8 cellular contexts compared by ENCODE assay signal in the genomic region with DNA sequence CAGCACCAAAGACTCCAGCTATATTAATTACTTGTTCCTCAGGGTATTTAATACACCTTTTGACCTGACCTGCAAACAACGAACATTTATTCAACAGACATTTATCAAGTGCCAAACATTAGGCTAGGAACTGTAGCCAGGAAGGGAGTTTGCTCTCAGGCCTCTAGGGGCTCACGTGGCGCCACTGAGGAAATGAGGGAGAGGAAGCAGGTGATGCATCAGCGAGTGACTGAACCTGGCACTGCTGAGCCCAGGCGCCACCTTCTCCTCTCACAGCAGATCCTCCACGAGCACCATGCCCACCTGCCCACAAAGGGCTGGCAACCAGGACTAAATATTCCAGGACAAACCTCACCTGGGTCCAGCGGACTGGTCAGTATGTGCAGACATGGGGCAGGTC. TPM values are rescaled to one million over a fixed set of nuclear protein-coding genes. Genes with fewer than 3 reads are reported as not detected.
DNase-seq lines count a peak whose midpoint lies in the region; ATAC-seq and TF ChIP-seq lines count a peak whose summit lies in the region.

No MANE protein-coding gene starts in this region.

- H3K9me3 ChIP-seq in PC-3 (ENCODE audit: low read length) (no peaks in the 10 kb centered on the region), fibroblast of lung (ENCODE audit: control insufficient read depth, insufficient read depth, low read depth, low read length) (no peaks in the 10 kb centered on the region)

- H3K4me2 ChIP-seq in PC-3 (ENCODE audit: low read length): no peak overlapping the region
- no peak overlapping the region for H3K4me2 ChIP-seq in fibroblast of lung (ENCODE audit: extremely low read depth, insufficient read depth, low read length)

- POLR2A ChIA-PET in PC-3 (lab: Charles Lee; ENCODE audit: unreplicated experiment): no interaction called here

- H3K4me3 ChIP-seq in PC-3 (ENCODE audit: low read length) (no peak overlapping the region), fibroblast of lung (replicated peaks in 1 of 4; ENCODE audit: control extremely low read depth in 1 of 4, insufficient read depth in 1 of 4, low read depth in 3 of 4, low read length in 4 of 4) (no peak overlapping the region)

- H3K9me2 ChIP-seq in PC-3 (replicated peaks; ENCODE audit: low read length): no peaks in the 10 kb centered on the region

- BruUV-seq in PC-3 (replicated peaks; lab: Mats Ljungman, UMichigan): no TSS peak

- no peaks in the 10 kb centered on the region for H3K27me3 ChIP-seq in PC-3 (ENCODE audit: low read length)
- H3K27me3 ChIP-seq in fibroblast of lung (ENCODE audit: control insufficient read depth, insufficient read depth, low read length): no peaks in the 10 kb centered on the region

- DNase-seq in PC-3 (peak; percentile 10), fibroblast of lung (ENCODE audit: low read depth in 2 of 2) (no peak), GM10266 (ENCODE audit: extremely low spot score) (no peak)
- peak; percentile 19 for DNase-seq in stimulated activated naive CD8-positive, alpha-beta T cell treated with anti-CD3 and anti-CD28 coated beads, Interleukin-15, Interleukin-2, amounts not matched to agents 100 U/mL and 50 U/mL, for 24 hours

- 0 out of 2 replicates have a peak, but pooled peaks cover 4% of the 10 kb centered on the region for H4K20me1 ChIP-seq in PC-3 (ENCODE audit: low read length)
- H4K20me1 ChIP-seq in fibroblast of lung (ENCODE audit: control insufficient read depth, extremely low read depth, insufficient read depth, low read length): no peaks in the 10 kb centered on the region

- ATAC-seq in GM19438 (IDR thresholded peaks at IDR 0.05; ENCODE audit: low read depth, unreplicated experiment) (peak; percentile 58), PC-3 (no peak), GM19023 (IDR thresholded peaks at IDR 0.05; ENCODE audit: unreplicated experiment) (no peak), GM18519 (IDR thresholded peaks at IDR 0.05; ENCODE audit: low FRiP score, unreplicated experiment) (no peak)
- peak; percentile 28 for ATAC-seq in stimulated activated naive CD8-positive, alpha-beta T cell treated with anti-CD3 and anti-CD28 coated beads, Interleukin-15, Interleukin-2, amounts not matched to agents 100 U/mL and 50 U/mL, for 24 hours

- H3K27ac ChIP-seq in C4-2B (no peak overlapping the region), PC-3 (ENCODE audit: low read length) (no peak overlapping the region), fibroblast of lung (ENCODE audit: insufficient read depth, low read length) (no peak overlapping the region)

- H3K36me3 ChIP-seq in PC-3 (ENCODE audit: low read depth, low read length): peaks cover 24% of the 10 kb centered on the region
- H3K36me3 ChIP-seq in fibroblast of lung (ENCODE audit: control insufficient read depth, insufficient read depth, low read length): no peaks in the 10 kb centered on the region

- H2AFZ ChIP-seq in PC-3 (ENCODE audit: low read length) (no peak overlapping the region), fibroblast of lung (ENCODE audit: low read length) (no peak overlapping the region)

- TF ChIP-seq CTCF in C4-2B (conservative IDR thresholded peaks at IDR 0.05) (peak; percentile 73), PC-3 (conservative IDR thresholded peaks at IDR 0.05; ENCODE audit: low read depth, low read length) (peak; percentile 36; the same call in 1 of the 2 replicates), fibroblast of lung (conservative IDR thresholded peaks at IDR 0.05 in 1 of 2, IDR thresholded peaks at IDR 0.05 in 1 of 2; ENCODE audit: low read depth in 1 of 2, low read length in 2 of 2) (peak; percentile 5 to 36), GM10266 (IDR thresholded peaks at IDR 0.05; ENCODE audit: control insufficient read depth, insufficient read depth, low read depth, missing control alignments) (no peak)

- CTCF ChIA-PET in PC-3 (lab: Charles Lee): no interaction called here

- H3K4me1 ChIP-seq in PC-3 (ENCODE audit: insufficient read depth, low read length): no peaks in the 10 kb centered on the region
- H3K4me1 ChIP-seq in fibroblast of lung (ENCODE audit: control insufficient read depth, extremely low read depth, insufficient read depth, low read length): no peaks in the 10 kb centered on the region

- H3K9ac ChIP-seq in PC-3 (ENCODE audit: low read length) (no peak overlapping the region), fibroblast of lung (ENCODE audit: insufficient read depth, low read length) (no peak overlapping the region)

- H3F3A ChIP-seq in PC-3 (ENCODE audit: low read length, unreplicated experiment): no peaks in the 10 kb centered on the region

- intact Hi-C loops in PC-3 (cut with micrococcal nuclease): no loop called here

- H3K79me2 ChIP-seq in PC-3 (ENCODE audit: low read length): no peaks in the 10 kb centered on the region
- no peaks in the 10 kb centered on the region for H3K79me2 ChIP-seq in fibroblast of lung (ENCODE audit: control insufficient read depth, insufficient read depth, low read length)

RNA-seq across cellular contexts. Expression of gene SETD3, which starts 50.2 kb away (rescaled TPM):
- total RNA-seq in PC-3 (2014; rRNA removed): 46.8 and 51.7 TPM in 2 replicates
- total RNA-seq in fibroblast of lung: 38.3 and 43.1 TPM in 2 replicates
- 30.9 TPM in 2 replicates for polyA plus RNA-seq in fibroblast of lung
- polyA plus RNA-seq in fibroblast of lung (2012): 25.3 and 25.8 TPM in 2 replicates
- polyA minus RNA-seq in fibroblast of lung (ENCODE audit: low replicate concordance): 19.5 and 23.3 TPM in 2 replicates

RNA-seq across cellular contexts. Expression of gene CCNK, which starts 50.7 kb away (rescaled TPM):
- total RNA-seq in PC-3 (2014; rRNA removed) (26.2 and 51.8 TPM in 2 replicates), fibroblast of lung (33.9 and 51.0 TPM in 2 replicates)
- 7.3 and 12.9 TPM in 2 replicates for polyA plus RNA-seq in fibroblast of lung
- 48.1 and 57.4 TPM in 2 replicates for polyA plus RNA-seq in fibroblast of lung (2012)
- 7.6 and 14.6 TPM in 2 replicates for polyA minus RNA-seq in fibroblast of lung (ENCODE audit: low replicate concordance)

Comparison
In these comparisons a context has a peak if more than half of its experiments do, and no peak if none do; other contexts are left out.
1. ATAC-seq: peak in GM19438 (single experiment) and stimulated activated naive CD8-positive, alpha-beta T cell treated with anti-CD3 and anti-CD28 coated beads, Interleukin-15, Interleukin-2, amounts not matched to agents 100 U/mL and 50 U/mL, for 24 hours (single experiment); none in PC-3 (single experiment), GM19023 (single experiment) and GM18519 (single experiment).
2. DNase-seq: peak in PC-3 (single experiment) and stimulated activated naive CD8-positive, alpha-beta T cell treated with anti-CD3 and anti-CD28 coated beads, Interleukin-15, Interleukin-2, amounts not matched to agents 100 U/mL and 50 U/mL, for 24 hours (single experiment); none in fibroblast of lung (0 of 2) and GM10266 (single experiment).